Comparison of ENCODE assay signal across 17 cellular contexts in genomic region chr3:67176396-67176795, GRCh38.
"Had no signal": no experiment of that assay in that cellular context is flagged by ENCODE, and none has a peak within 500 bp of the region (broad histone marks: within the 10 kb centered on the region; RNA-seq: fewer than 3 reads in every experiment).

No MANE protein-coding gene starts in this region.

- ATAC-seq: left ventricle myocardium superior; naive thymus-derived CD4-positive, alpha-beta T cell had no signal

- H3K9me3 ChIP-seq: neutrophil had no signal

- H3K27me3 ChIP-seq: heart left ventricle, neutrophil had no signal

- H3K4me1 ChIP-seq: heart left ventricle had no signal

- H3K27ac ChIP-seq: coronary artery, heart left ventricle, neutrophil, skin epidermis had no signal

- DNase-seq: central memory CD4-positive, alpha-beta T cell; effector CD4-positive, alpha-beta T cell; endodermal cell; erythroblast; heart left ventricle; hypothalamus; islet precursor cell; left ventricle myocardium superior; naive thymus-derived CD4-positive, alpha-beta T cell; nephron progenitor cell; posterior cingulate gyrus; right cardiac atrium; stimulated activated naive CD4-positive, alpha-beta T cell had no signal

- H3K36me3 ChIP-seq: heart left ventricle, neutrophil had no signal

- H3K4me3 ChIP-seq: coronary artery, heart left ventricle, lung, skin epidermis had no signal
